Comparison of ENCODE assay signal across 19 cellular contexts in the genomic region with DNA sequence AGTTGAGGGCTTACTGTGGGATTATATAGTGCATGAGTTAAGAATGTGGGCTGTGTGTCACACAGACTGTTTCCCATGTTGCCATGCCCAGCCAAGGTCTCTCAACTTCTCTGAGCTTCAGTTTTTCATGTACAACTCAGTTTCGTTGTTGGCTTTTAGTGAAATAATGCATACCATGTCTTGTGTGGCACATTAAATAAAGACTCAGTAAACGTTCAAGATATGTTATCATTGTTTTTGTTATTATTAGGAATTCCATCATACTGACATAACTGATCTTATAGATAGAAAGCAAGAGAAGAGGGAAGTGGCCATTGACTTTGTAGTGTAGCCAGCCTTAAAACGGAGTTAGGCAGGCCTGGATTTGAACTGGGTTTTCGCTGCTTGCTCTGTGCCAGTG. TPM values are rescaled to one million over a fixed set of nuclear protein-coding genes. Genes with fewer than 3 reads are reported as not detected.
DNase-seq lines count a peak whose midpoint lies in the region; ATAC-seq and TF ChIP-seq lines count a peak whose summit lies in the region.
"Had no signal": no experiment of that assay in that cellular context is flagged by ENCODE, and none has a peak within 500 bp of the region (broad histone marks: within the 10 kb centered on the region; RNA-seq: fewer than 3 reads in every experiment).

No MANE protein-coding gene starts in this region.

- DNase-seq in EL (peak; percentile 63), SK-N-MC (ENCODE audit: low read depth, low spot score) (no peak), fibroblast of pulmonary artery (ENCODE audit: low read depth) (peak; percentile 19), smooth muscle cell (lab: John Stamatoyannopoulos, UW; ENCODE audit: unreplicated experiment) (no peak), upper lobe of right lung (no peak), NCI-H2196 (lab: John Stamatoyannopoulos, UW; ENCODE audit: unreplicated experiment) (no peak)
- DNase-seq in natural killer cell treated with Interleukin-12 subunit alpha and Interleukin-12 subunit beta and Interleukin-15 and Interleukin-18, amount 100 ng/mL, for 72 hours (ENCODE audit: low spot score) = no peak
- DNase-seq: activated CD4-positive, CD25-positive, alpha-beta regulatory T cell; activated CD8-positive, alpha-beta memory T cell treated with anti-CD3 and anti-CD28 coated beads for 24 hours; BE2C; DMS 273 treated with DMSO at 0.1 percent for 48 hours; effector CD4-positive, alpha-beta T cell; NCI-H187 treated with DMSO at 0.1 percent for 48 hours; NCI-H446; ovary; RPMI8226; stimulated activated CD4-positive, alpha-beta T cell treated with anti-CD3 and anti-CD28 coated beads, Interleukin-4, amount 100 ng/mL, for 1 hour had no signal

- WGBS in smooth muscle cell (ENCODE audit: low lambda C conversion rate) = 54% methylated on average over 4 of the region's 4 CpGs

- H2AFZ ChIP-seq in smooth muscle cell (ENCODE audit: low read depth) = no peak overlapping the region

- H3K4me3 ChIP-seq in SK-N-MC (peak overlapping the region; percentile 66), fibroblast of pulmonary artery (replicated peaks; ENCODE audit: low read depth, low read length) (peak overlapping the region; percentile 3), smooth muscle cell (no peak overlapping the region), upper lobe of right lung (no peak overlapping the region)
- H3K4me3 ChIP-seq: ovary had no signal

- H4K20me1 ChIP-seq in smooth muscle cell (ENCODE audit: low read depth) = no peaks in the 10 kb centered on the region

- intact Hi-C loops in upper lobe of right lung (cut with DNase I) = no loop called here

- H3K36me3 ChIP-seq in SK-N-MC (ENCODE audit: insufficient read depth, low read length) (no peaks in the 10 kb centered on the region), smooth muscle cell (ENCODE audit: low read depth) (no peaks in the 10 kb centered on the region), upper lobe of right lung (no peaks in the 10 kb centered on the region)
- H3K36me3 ChIP-seq: BE2C, ovary had no signal

- no peak for TF ChIP-seq CTCF in fibroblast of pulmonary artery (IDR thresholded peaks at IDR 0.05; ENCODE audit: low read length, missing control alignments)
- no peak for TF ChIP-seq CTCF in smooth muscle cell (IDR thresholded peaks at IDR 0.05; ENCODE audit: borderline replicate concordance, insufficient read depth, poor library complexity, severe bottlenecking)
- no peak for TF ChIP-seq CTCF in upper lobe of right lung (IDR thresholded peaks at IDR 0.05)

- H3K27me3 ChIP-seq in smooth muscle cell (ENCODE audit: low read depth) (peaks cover 3% of the 10 kb centered on the region), upper lobe of right lung (no peaks in the 10 kb centered on the region)
- H3K27me3 ChIP-seq: ovary had no signal

- no peaks in the 10 kb centered on the region for H3K36me3 Mint-ChIP-seq in natural killer cell treated with Interleukin-12 subunit alpha and Interleukin-12 subunit beta and Interleukin-15 and Interleukin-18, amount 100 ng/mL, for 72 hours

- peak overlapping the region; percentile 24 for H3K4me2 ChIP-seq in smooth muscle cell

- H3K27me3 Mint-ChIP-seq in natural killer cell treated with Interleukin-12 subunit alpha and Interleukin-12 subunit beta and Interleukin-15 and Interleukin-18, amount 100 ng/mL, for 72 hours = peaks cover 25 to 29% of the 10 kb centered on the region in 2 donors

- peaks cover 0 to 2% of the 10 kb centered on the region in 2 donors for H3K4me1 Mint-ChIP-seq in natural killer cell treated with Interleukin-12 subunit alpha and Interleukin-12 subunit beta and Interleukin-15 and Interleukin-18, amount 100 ng/mL, for 72 hours (ENCODE audit: low read depth in 2 of 2)

- H3F3A ChIP-seq in smooth muscle cell (ENCODE audit: low read depth) = peaks cover 4% of the 10 kb centered on the region

- H3K4me3 Mint-ChIP-seq in natural killer cell treated with Interleukin-12 subunit alpha and Interleukin-12 subunit beta and Interleukin-15 and Interleukin-18, amount 100 ng/mL, for 72 hours = no peak overlapping the region

- H3K9me3 Mint-ChIP-seq in natural killer cell treated with Interleukin-12 subunit alpha and Interleukin-12 subunit beta and Interleukin-15 and Interleukin-18, amount 100 ng/mL, for 72 hours = no peaks in the 10 kb centered on the region

- H3K79me2 ChIP-seq in smooth muscle cell (ENCODE audit: low read depth) = peaks cover 4% of the 10 kb centered on the region

- ATAC-seq in HG03571 (IDR thresholded peaks at IDR 0.05; ENCODE audit: unreplicated experiment) (no peak), upper lobe of right lung (no peak)
- ATAC-seq in natural killer cell treated with Interleukin-12 subunit alpha and Interleukin-12 subunit beta and Interleukin-15 and Interleukin-18, amount 100 ng/mL, for 72 hours = no peak
- ATAC-seq: HCT116 had no signal

- H3K9me3 ChIP-seq in SK-N-MC (ENCODE audit: low read depth, low read length) = no peaks in the 10 kb centered on the region
- H3K9me3 ChIP-seq in smooth muscle cell (replicated peaks; ENCODE audit: low read depth) = no peaks in the 10 kb centered on the region
- no peaks in the 10 kb centered on the region for H3K9me3 ChIP-seq in upper lobe of right lung
- H3K9me3 ChIP-seq: BE2C, ovary had no signal

- peaks cover 13% of the 10 kb centered on the region for H3K4me1 ChIP-seq in smooth muscle cell (ENCODE audit: low read depth)
- peaks cover 14% of the 10 kb centered on the region for H3K4me1 ChIP-seq in upper lobe of right lung
- H3K4me1 ChIP-seq: BE2C had no signal

- H3K9ac ChIP-seq in SK-N-MC (ENCODE audit: insufficient read length) = peak overlapping the region; percentile 5
- H3K9ac ChIP-seq in smooth muscle cell (ENCODE audit: low read depth) = no peak overlapping the region

- H3K27ac Mint-ChIP-seq in natural killer cell treated with Interleukin-12 subunit alpha and Interleukin-12 subunit beta and Interleukin-15 and Interleukin-18, amount 100 ng/mL, for 72 hours = no peak overlapping the region

- H3K27ac ChIP-seq in SK-N-MC (no peak overlapping the region), smooth muscle cell (ENCODE audit: low read depth) (no peak overlapping the region), upper lobe of right lung (no peak overlapping the region)
- H3K27ac ChIP-seq: ovary had no signal

RNA-seq across cellular contexts. Expression of a gene that starts 2.9 kb away (rescaled TPM):
- total RNA-seq in smooth muscle cell (5.3 and 11.2 TPM in 2 replicates), upper lobe of right lung (47.2 TPM)
- 4.1 and 5.1 TPM in 2 replicates for polyA plus RNA-seq in smooth muscle cell
- 1 to 10 TPM in 1 of 2 donors, under 1 TPM in 1; 0.76 to 2.8 TPM for total RNA-seq in natural killer cell treated with Interleukin-12 subunit alpha and Interleukin-12 subunit beta and Interleukin-15 and Interleukin-18, amount 100 ng/mL, for 72 hours

Comparison
In these comparisons a context has a peak if more than half of its experiments do, and no peak if none do; other contexts are left out.
1. DNase-seq: peak in EL (single experiment) and fibroblast of pulmonary artery (single experiment); none in SK-N-MC (single experiment), smooth muscle cell (single experiment), upper lobe of right lung (single experiment), NCI-H2196 (single experiment) and natural killer cell treated with Interleukin-12 subunit alpha and Interleukin-12 subunit beta and Interleukin-15 and Interleukin-18, amount 100 ng/mL, for 72 hours (single experiment).
2. H3K4me3 ChIP-seq: peak in SK-N-MC (single experiment) and fibroblast of pulmonary artery (single experiment); none in smooth muscle cell (single experiment) and upper lobe of right lung (single experiment).